Comparison of ENCODE assay signal across 8 cellular contexts in the genomic region with DNA sequence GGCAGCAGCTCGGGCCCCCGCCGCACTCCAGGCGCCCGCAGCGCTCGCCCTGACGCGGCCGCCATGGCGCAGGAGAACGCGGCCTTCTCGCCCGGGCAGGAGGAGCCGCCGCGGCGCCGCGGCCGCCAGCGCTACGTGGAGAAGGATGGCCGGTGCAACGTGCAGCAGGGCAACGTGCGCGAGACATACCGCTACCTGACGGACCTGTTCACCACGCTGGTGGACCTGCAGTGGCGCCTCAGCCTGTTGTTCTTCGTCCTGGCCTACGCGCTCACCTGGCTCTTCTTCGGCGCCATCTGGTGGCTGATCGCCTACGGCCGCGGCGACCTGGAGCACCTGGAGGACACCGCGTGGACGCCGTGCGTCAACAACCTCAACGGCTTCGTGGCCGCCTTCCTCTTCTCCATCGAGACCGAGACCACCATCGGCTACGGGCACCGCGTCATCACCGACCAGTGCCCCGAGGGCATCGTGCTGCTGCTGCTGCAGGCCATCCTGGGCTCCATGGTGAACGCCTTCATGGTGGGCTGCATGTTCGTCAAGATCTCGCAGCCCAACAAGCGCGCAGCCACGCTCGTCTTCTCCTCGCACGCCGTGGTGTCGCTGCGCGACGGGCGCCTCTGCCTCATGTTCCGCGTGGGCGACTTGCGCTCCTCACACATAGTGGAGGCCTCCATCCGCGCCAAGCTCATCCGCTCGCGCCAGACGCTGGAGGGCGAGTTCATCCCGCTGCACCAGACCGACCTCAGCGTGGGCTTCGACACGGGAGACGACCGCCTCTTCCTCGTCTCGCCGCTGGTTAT. TPM values are rescaled to one million over a fixed set of nuclear protein-coding genes. Genes with fewer than 3 reads are reported as not detected.
A peak's percentile ranks its signal among the peaks of the same experiment; 100 is the strongest.
DNase-seq lines count a peak whose midpoint lies in the region; ATAC-seq and TF ChIP-seq lines count a peak whose summit lies in the region.

No MANE protein-coding gene starts in this region.

- H3K9me3 Mint-ChIP-seq in T-helper 2 cell treated with Interferon-gamma antibody and Interleukin-4, amounts not matched to agents 5 μg/mL and 100 μg/mL, for 36 hours, result no peaks in the 10 kb centered on the region
- peaks cover 0 to 4% (median 2%) of the 10 kb centered on the region in 5 experiments for H3K9me3 Mint-ChIP-seq in brain

- peaks cover 32% of the 10 kb centered on the region for H3K27me3 Mint-ChIP-seq in T-helper 2 cell treated with Interferon-gamma antibody and Interleukin-4, amounts not matched to agents 5 μg/mL and 100 μg/mL, for 36 hours (ENCODE audit: low read depth)
- H3K27me3 Mint-ChIP-seq in brain, result peaks cover 8% of the 10 kb centered on the region

- TF ChIP-seq CTCF in GM12865 (IDR thresholded peaks at IDR 0.05; ENCODE audit: insufficient read depth, low read depth, low read length, missing control alignments) (peak; percentile 82), brain (conservative IDR thresholded peaks at IDR 0.05) (peak; percentile 52 to 81)

- H3K4me3 ChIP-seq in GM12865 (ENCODE audit: low read depth, low read length), result no peak overlapping the region

- H3K4me1 Mint-ChIP-seq in T-helper 2 cell treated with Interferon-gamma antibody and Interleukin-4, amounts not matched to agents 5 μg/mL and 100 μg/mL, for 36 hours (ENCODE audit: low read depth), result peaks cover 8% of the 10 kb centered on the region
- peaks cover 51% of the 10 kb centered on the region for H3K4me1 Mint-ChIP-seq in brain

- DNase-seq in GM12865 (ENCODE audit: low read depth) (peak; percentile 77), HPDE6-E6E7 (ENCODE audit: extremely low spot score) (peak; percentile 83), iPS-NIHi7 (ENCODE audit: extremely low spot score) (peak; percentile 85), OCI-M1 (lab: John Stamatoyannopoulos, UW) (no peak)
- peak; percentile 63 for DNase-seq in T-helper 2 cell treated with Interferon-gamma antibody and Interleukin-4, amounts not matched to agents 5 μg/mL and 100 μg/mL, for 36 hours (ENCODE audit: low spot score)
- peak; percentile 36 to 70 for DNase-seq in stimulated activated CD4-positive, alpha-beta T cell treated with anti-CD3 and anti-CD28 coated beads, Interleukin-15, amount 100 ng/mL, for 48 hours (ENCODE audit: low read depth in 2 of 2)

- peak overlapping the region; percentile 53 for H3K4me3 Mint-ChIP-seq in T-helper 2 cell treated with Interferon-gamma antibody and Interleukin-4, amounts not matched to agents 5 μg/mL and 100 μg/mL, for 36 hours
- peak overlapping the region in 3 of 5 experiments; percentile 36 to 62 (median 41) for H3K4me3 Mint-ChIP-seq in brain

- H3K36me3 Mint-ChIP-seq in T-helper 2 cell treated with Interferon-gamma antibody and Interleukin-4, amounts not matched to agents 5 μg/mL and 100 μg/mL, for 36 hours (ENCODE audit: low read depth), result no peaks in the 10 kb centered on the region
- H3K36me3 Mint-ChIP-seq in brain, result peaks cover 11% of the 10 kb centered on the region

- H3K27ac Mint-ChIP-seq in T-helper 2 cell treated with Interferon-gamma antibody and Interleukin-4, amounts not matched to agents 5 μg/mL and 100 μg/mL, for 36 hours, result no peak overlapping the region
- H3K27ac Mint-ChIP-seq in brain, result peak overlapping the region in 1 of 5 experiments; percentile 77

- ATAC-seq in HG03565 (IDR thresholded peaks at IDR 0.05; ENCODE audit: unreplicated experiment), result no peak

RNA-seq across cellular contexts. Expression of a gene that starts 2.8 kb away (rescaled TPM):
- 19.0 TPM for polyA plus RNA-seq in brain (ENCODE audit: insufficient read depth, low read depth, low replicate concordance)

RNA-seq across cellular contexts. Expression of a gene that starts 14.2 kb away (rescaled TPM):
- 79.9 TPM for polyA plus RNA-seq in brain (ENCODE audit: insufficient read depth, low read depth, low replicate concordance)

RNA-seq across cellular contexts. Expression of a gene that starts 14.2 kb away (rescaled TPM):
- 111 TPM for polyA plus RNA-seq in brain (ENCODE audit: insufficient read depth, low read depth, low replicate concordance)

RNA-seq across cellular contexts. Expression of a gene that starts 31.4 kb away (rescaled TPM):
- 216 TPM for polyA plus RNA-seq in brain (ENCODE audit: insufficient read depth, low read depth, low replicate concordance)

RNA-seq across cellular contexts. Expression of a gene that starts 52.4 kb away (rescaled TPM):
- polyA plus RNA-seq in brain (ENCODE audit: insufficient read depth, low read depth, low replicate concordance), result 3.1 TPM
